Comparison of ENCODE assay signal across 15 cellular contexts in the genomic region with DNA sequence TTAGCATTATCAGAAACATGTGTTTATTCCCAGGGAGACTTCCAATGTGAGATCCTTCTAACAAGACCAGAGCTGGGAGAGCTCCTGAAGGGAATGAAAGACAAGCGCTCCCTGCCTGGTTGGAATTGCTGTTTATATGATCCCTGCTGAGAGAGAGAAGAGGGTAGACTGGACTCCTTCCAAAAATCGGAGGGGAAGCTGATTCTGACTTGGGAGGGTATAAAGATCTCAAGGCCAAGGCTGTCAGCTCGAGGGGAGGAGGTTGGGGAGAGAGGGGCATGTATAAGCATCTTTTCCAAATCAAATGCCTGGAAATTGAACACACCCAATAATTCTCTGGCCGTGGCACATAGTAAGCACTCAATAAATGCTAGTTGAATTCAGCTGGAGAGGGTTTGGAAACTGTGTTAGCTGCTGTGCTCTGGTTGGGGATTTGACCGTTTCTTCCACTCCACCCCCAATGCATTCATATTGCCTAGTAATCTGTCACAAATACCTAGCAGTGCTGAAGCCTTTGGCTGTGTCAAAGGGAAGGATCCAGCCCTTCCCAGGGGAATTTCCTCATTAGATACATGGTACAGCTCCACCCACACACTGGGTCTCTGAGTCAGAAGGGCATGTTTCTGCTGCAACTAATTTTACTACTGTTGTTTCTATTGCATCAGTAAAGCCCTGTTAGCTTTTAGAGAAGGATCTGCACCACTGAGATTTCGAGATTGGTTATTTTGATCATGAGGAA.
DNase-seq lines count a peak whose midpoint lies in the region; ATAC-seq and FAIRE-seq lines count a peak whose summit lies in the region.
"Had no signal": no experiment of that assay in that cellular context is flagged by ENCODE, and none has a peak within 500 bp of the region (broad histone marks: within the 10 kb centered on the region; RNA-seq: fewer than 3 reads in every experiment).

No MANE protein-coding gene starts in this region.

- H3K4me1 Mint-ChIP-seq in activated T-cell treated with anti-CD3 and anti-CD28 coated beads, Interleukin-2, amount 50 U/mL, for 24 hours (ENCODE audit: low read depth), result no peaks in the 10 kb centered on the region
- H3K4me1 Mint-ChIP-seq in effector memory CD8-positive, alpha-beta T cell (ENCODE audit: low read depth in 2 of 2), result no peaks in the 10 kb centered on the region
- H3K4me1 Mint-ChIP-seq: IgD-negative memory B cell, naive B cell had no signal

- no peak overlapping the region for H3K4me3 Mint-ChIP-seq in activated T-cell treated with anti-CD3 and anti-CD28 coated beads, Interleukin-2, amount 50 U/mL, for 24 hours
- no peak overlapping the region for H3K4me3 Mint-ChIP-seq in effector memory CD8-positive, alpha-beta T cell
- H3K4me3 Mint-ChIP-seq: IgD-negative memory B cell, naive B cell had no signal

- peaks cover 62% of the 10 kb centered on the region for H3K27me3 Mint-ChIP-seq in activated T-cell treated with anti-CD3 and anti-CD28 coated beads, Interleukin-2, amount 50 U/mL, for 24 hours
- peaks cover 61 to 73% of the 10 kb centered on the region in 2 donors for H3K27me3 Mint-ChIP-seq in effector memory CD8-positive, alpha-beta T cell

- DNase-seq in COLO829 (ENCODE audit: low spot score) (peak; percentile 92), HS-5 (ENCODE audit: low read depth) (peak; percentile 35), amniotic epithelial cell (ENCODE audit: low read depth) (peak; percentile 56), kidney tubule cell (ENCODE audit: low spot score) (peak; percentile 65), OCI-M1 (lab: John Stamatoyannopoulos, UW) (no peak), RCC 7860 (ENCODE audit: low spot score) (no peak)
- DNase-seq in activated T-cell treated with anti-CD3 and anti-CD28 coated beads, Interleukin-2, amount 50 U/mL, for 24 hours, result no peak
- no peak for DNase-seq in effector memory CD8-positive, alpha-beta T cell
- DNase-seq: activated CD4-positive, CD25-positive, alpha-beta regulatory T cell treated with anti-CD3 and anti-CD28 coated beads, Interleukin-2, amount 50 U/mL, for 72 hours; dermis blood vessel endothelial cell; GDM1; naive B cell; NCI-H2029 treated with DMSO at 0.1 percent for 48 hours; right lobe of liver had no signal

- no peaks in the 10 kb centered on the region for H3K36me3 Mint-ChIP-seq in activated T-cell treated with anti-CD3 and anti-CD28 coated beads, Interleukin-2, amount 50 U/mL, for 24 hours (ENCODE audit: low read depth)
- H3K36me3 Mint-ChIP-seq in effector memory CD8-positive, alpha-beta T cell (ENCODE audit: insufficient read depth), result no peaks in the 10 kb centered on the region
- H3K36me3 Mint-ChIP-seq: naive B cell had no signal

- ATAC-seq in effector memory CD8-positive, alpha-beta T cell (replicated peaks), result no peak

- FAIRE-seq in RCC 7860 (lab: Jason Lieb, UNC), result no peak

- H3K27ac Mint-ChIP-seq in activated T-cell treated with anti-CD3 and anti-CD28 coated beads, Interleukin-2, amount 50 U/mL, for 24 hours, result no peak overlapping the region
- H3K27ac Mint-ChIP-seq in effector memory CD8-positive, alpha-beta T cell, result no peak overlapping the region
- H3K27ac Mint-ChIP-seq: naive B cell had no signal

- no peaks in the 10 kb centered on the region for H3K9me3 Mint-ChIP-seq in activated T-cell treated with anti-CD3 and anti-CD28 coated beads, Interleukin-2, amount 50 U/mL, for 24 hours
- peaks cover 0 to 2% of the 10 kb centered on the region in 2 donors for H3K9me3 Mint-ChIP-seq in effector memory CD8-positive, alpha-beta T cell
- H3K9me3 Mint-ChIP-seq: naive B cell had no signal

Comparison
In these comparisons a context has a peak if more than half of its experiments do, and no peak if none do; other contexts are left out.
1. DNase-seq: peak in COLO829 (single experiment), HS-5 (single experiment), amniotic epithelial cell (single experiment) and kidney tubule cell (single experiment); none in activated T-cell treated with anti-CD3 and anti-CD28 coated beads, Interleukin-2, amount 50 U/mL, for 24 hours (single experiment), OCI-M1 (single experiment), effector memory CD8-positive, alpha-beta T cell (0 of 3) and RCC 7860 (single experiment).